Comparison of ENCODE assay signal across 18 cellular contexts in genomic region chr7:78149787-78150186, GRCh38.
DNase-seq lines count a peak whose midpoint lies in the region; ATAC-seq and TF ChIP-seq lines count a peak whose summit lies in the region.
"Had no signal": no experiment of that assay in that cellular context is flagged by ENCODE, and none has a peak within 500 bp of the region (broad histone marks: within the 10 kb centered on the region; RNA-seq: fewer than 3 reads in every experiment).

No MANE protein-coding gene starts in this region.

- ATAC-seq in HG02678 (IDR thresholded peaks at IDR 0.05; ENCODE audit: unreplicated experiment), result no peak
- ATAC-seq in HG02759 (IDR thresholded peaks at IDR 0.05; ENCODE audit: unreplicated experiment), result no peak
- ATAC-seq: foreskin keratinocyte, mucosa of descending colon had no signal

- in situ Hi-C loops in astrocyte of the spinal cord (cut with HindIII; ENCODE audit: low sequenced_read_pairs), result no loop called here

- DNase-seq in AG09309 (ENCODE audit: low read depth), result peak; percentile 72
- peak; percentile 58 for DNase-seq in HS-5 (ENCODE audit: low read depth)
- DNase-seq in astrocyte of the spinal cord (ENCODE audit: low read depth, low spot score), result peak; percentile 72
- DNase-seq in myocyte (ENCODE audit: low read depth), result peak; percentile 86
- no peak for DNase-seq in GM19240 (ENCODE audit: insufficient read length, low spot score)
- no peak for DNase-seq in NK-92 treated with Interleukin-12 subunit alpha and Interleukin-12 subunit beta, amount 100 ng/mL, for 24 hours (lab: John Stamatoyannopoulos, UW)
- DNase-seq: activated naive CD8-positive, alpha-beta T cell treated with anti-CD3 and anti-CD28 coated beads for 36 hours; cortex of kidney; DND-41; immature natural killer cell; KG1; mucosa of descending colon; NCI-H1930; stimulated activated CD4-positive, alpha-beta T cell treated with anti-CD3 and anti-CD28 coated beads, Interleukin-2, amount 100 ng/mL, for 48 hours had no signal

- TF ChIP-seq CTCF in AG09309 (IDR thresholded peaks at IDR 0.05; ENCODE audit: control insufficient read depth, insufficient read depth, low read depth, low read length, missing control alignments), result no peak
- TF ChIP-seq CTCF in astrocyte of the spinal cord (IDR thresholded peaks at IDR 0.05; ENCODE audit: low read depth, low read length), result no peak

- H3K4me3 ChIP-seq in AG09309 (ENCODE audit: control insufficient read depth, low read depth, low read length), result no peak overlapping the region
- no peak overlapping the region for H3K4me3 ChIP-seq in astrocyte of the spinal cord (ENCODE audit: low read depth, low read length)
- H3K4me3 ChIP-seq: BLaER1 treated with 17β-estradiol and CSF1 and Interleukin-3, amounts not matched to agents 10 nM and 100 nM; mucosa of descending colon had no signal

Comparison
In these comparisons a context has a peak if more than half of its experiments do, and no peak if none do; other contexts are left out.
1. DNase-seq: peak in AG09309 (single experiment), HS-5 (single experiment), astrocyte of the spinal cord (single experiment) and myocyte (single experiment); none in GM19240 (single experiment) and NK-92 treated with Interleukin-12 subunit alpha and Interleukin-12 subunit beta, amount 100 ng/mL, for 24 hours (single experiment).